ENCODE assay signal across 12 cellular contexts in the genomic region with DNA sequence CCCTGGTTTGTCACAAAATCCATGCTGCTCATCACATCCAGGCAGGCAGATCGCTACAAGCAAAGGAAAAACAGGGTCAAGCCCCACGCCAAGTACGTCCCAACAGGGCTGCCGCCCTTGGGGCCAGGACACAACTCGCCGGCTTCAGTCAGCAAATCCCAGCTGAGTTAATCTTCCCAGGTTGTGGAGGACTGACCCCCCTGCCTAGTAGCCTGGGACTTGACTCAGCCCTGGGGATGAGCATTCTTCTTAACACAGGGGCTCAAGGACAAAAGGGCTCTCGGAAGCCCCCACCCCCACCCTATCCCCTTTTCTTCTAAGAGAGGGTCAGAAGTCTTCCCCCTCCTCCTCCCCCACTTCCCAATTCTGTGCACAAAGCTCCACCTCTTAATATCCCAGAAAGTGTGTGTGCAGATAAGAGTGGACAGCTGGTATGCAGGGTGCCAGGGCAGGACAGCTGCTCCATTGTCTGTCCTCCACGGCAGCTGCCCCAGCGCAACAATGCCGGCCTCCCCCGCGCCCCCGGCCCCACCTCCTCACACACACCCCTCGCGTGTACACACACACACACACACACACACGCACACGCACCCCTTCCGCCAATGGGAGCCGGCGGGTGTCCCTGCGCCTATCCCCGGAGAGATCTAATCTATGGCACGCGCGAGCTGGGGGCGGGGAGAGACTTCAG. TPM values are rescaled to one million over a fixed set of nuclear protein-coding genes. Genes with fewer than 3 reads are reported as not detected.
DNase-seq lines count a peak whose midpoint lies in the region; ATAC-seq, FAIRE-seq and TF ChIP-seq lines count a peak whose summit lies in the region.
"Had no signal": no experiment of that assay in that cellular context is flagged by ENCODE, and none has a peak within 500 bp of the region (broad histone marks: within the 10 kb centered on the region; RNA-seq: fewer than 3 reads in every experiment).

No MANE protein-coding gene starts in this region.

- H3K9me3 Mint-ChIP-seq in activated CD4-positive, alpha-beta T cell treated with anti-CD3 and anti-CD28 coated beads for 36 hours (ENCODE audit: low read depth) = no peaks in the 10 kb centered on the region
- H3K9me3 Mint-ChIP-seq: T-cell had no signal

- CTCF ChIA-PET in activated CD4-positive, alpha-beta T cell treated with anti-CD3 and anti-CD28 coated beads for 36 hours (lab: Charles Lee) = interaction anchor here (0.6 kb wide), 1 partner anchor 327 kb away, joined by 5 read pairs; no protein-coding TSS in a partner anchor

- POLR2A ChIA-PET in activated CD4-positive, alpha-beta T cell treated with anti-CD3 and anti-CD28 coated beads for 36 hours (lab: Charles Lee) = no interaction called here

- intact Hi-C loops in activated CD4-positive, alpha-beta T cell treated with anti-CD3 and anti-CD28 coated beads for 36 hours (cut with DNase I, micrococcal nuclease) = no loop called here

- H3K4me1 Mint-ChIP-seq in activated CD4-positive, alpha-beta T cell treated with anti-CD3 and anti-CD28 coated beads for 36 hours = peaks cover 13% of the 10 kb centered on the region

- no peaks in the 10 kb centered on the region for H3K4me1 ChIP-seq in urinary bladder (ENCODE audit: insufficient read depth)

- H3K27ac Mint-ChIP-seq in activated CD4-positive, alpha-beta T cell treated with anti-CD3 and anti-CD28 coated beads for 36 hours = no peak overlapping the region
- H3K27ac Mint-ChIP-seq: T-cell had no signal

- FAIRE-seq in D721Med (lab: Jason Lieb, UNC) = no peak
- FAIRE-seq: GM12878 had no signal

- TF ChIP-seq CTCF in D721Med (IDR thresholded peaks at IDR 0.05; ENCODE audit: insufficient read depth, missing control alignments) = no peak

- peak; percentile 30 for DNase-seq in activated CD4-positive, alpha-beta T cell treated with anti-CD3 and anti-CD28 coated beads for 36 hours
- no peak for DNase-seq in activated CD4-positive, alpha-beta T cell treated with anti-CD3 and anti-CD28 coated beads for 48 hours
- DNase-seq in dermis blood vessel endothelial cell (peak; percentile 46), mesenteric fat pad (ENCODE audit: low spot score) (peak; percentile 85), T-helper 1 cell (no peak), D721Med (ENCODE audit: insufficient read length, low spot score) (no peak)
- DNase-seq: stimulated activated CD4-positive, alpha-beta T cell treated with anti-CD3 and anti-CD28 coated beads, Interleukin-4, amount 100 ng/mL, for 24 hours had no signal

- no peak overlapping the region for H3K4me3 ChIP-seq in urinary bladder (ENCODE audit: low read depth, low read length)
- H3K4me3 ChIP-seq: GM12878 had no signal

- peaks cover 21% of the 10 kb centered on the region for H3K27me3 Mint-ChIP-seq in activated CD4-positive, alpha-beta T cell treated with anti-CD3 and anti-CD28 coated beads for 36 hours

- H3K27ac ChIP-seq in urinary bladder (ENCODE audit: low read depth) = peak overlapping the region; percentile 3

- H3K4me3 Mint-ChIP-seq in activated CD4-positive, alpha-beta T cell treated with anti-CD3 and anti-CD28 coated beads for 36 hours = no peak overlapping the region

- peaks cover 2% of the 10 kb centered on the region for H3K36me3 Mint-ChIP-seq in activated CD4-positive, alpha-beta T cell treated with anti-CD3 and anti-CD28 coated beads for 36 hours (ENCODE audit: low read depth)

- no peak for ATAC-seq in activated CD4-positive, alpha-beta T cell treated with anti-CD3 and anti-CD28 coated beads for 36 hours
- ATAC-seq in esophagus mucosa = no peak
- ATAC-seq: GM12878, HCT116, T-cell had no signal

- H3K36me3 ChIP-seq in urinary bladder (ENCODE audit: insufficient read depth) = no peaks in the 10 kb centered on the region

- 35% methylated on average over 26 of the region's 26 CpGs for WGBS in urinary bladder

RNA-seq across cellular contexts. Expression of a gene that starts 4.5 kb away (rescaled TPM):
- total RNA-seq in activated CD4-positive, alpha-beta T cell treated with anti-CD3 and anti-CD28 coated beads for 36 hours = under 1 TPM; 0.54 to 0.91 TPM
- total RNA-seq in dermis blood vessel endothelial cell = 7.5 and 7.6 TPM in 2 replicates
- 23.8 TPM for total RNA-seq in mesenteric fat pad
- 5.9 TPM for total RNA-seq in urinary bladder
- 22.1 TPM for polyA plus RNA-seq in urinary bladder
- total RNA-seq in esophagus mucosa = 10.4 TPM

RNA-seq across cellular contexts. Expression of a gene that starts 20.2 kb away (rescaled TPM):
- 10 to 100 TPM; 21.9 to 26.3 TPM for total RNA-seq in activated CD4-positive, alpha-beta T cell treated with anti-CD3 and anti-CD28 coated beads for 36 hours
- total RNA-seq in dermis blood vessel endothelial cell (12.8 and 18.1 TPM in 2 replicates), mesenteric fat pad (27.8 TPM), urinary bladder (30.3 TPM), esophagus mucosa (12.4 TPM)
- 17.5 TPM for polyA plus RNA-seq in urinary bladder

Comparison
In these comparisons a context has a peak if more than half of its experiments do, and no peak if none do; other contexts are left out.
1. DNase-seq: peak in activated CD4-positive, alpha-beta T cell treated with anti-CD3 and anti-CD28 coated beads for 36 hours (single experiment), dermis blood vessel endothelial cell (single experiment) and mesenteric fat pad (single experiment); none in activated CD4-positive, alpha-beta T cell treated with anti-CD3 and anti-CD28 coated beads for 48 hours (single experiment), T-helper 1 cell (0 of 5) and D721Med (single experiment).